23 cellular contexts compared by ENCODE assay signal in genomic region chr20:5913166-5913565, GRCh38. TPM values are rescaled to one million over a fixed set of nuclear protein-coding genes. Genes with fewer than 3 reads are reported as not detected.
"Had no signal": no experiment of that assay in that cellular context is flagged by ENCODE, and none has a peak within 500 bp of the region (broad histone marks: within the 10 kb centered on the region; RNA-seq: fewer than 3 reads in every experiment).

No MANE protein-coding gene starts in this region.

- ATAC-seq: activated naive CD4-positive, alpha-beta T cell treated with anti-CD3 and anti-CD28 coated beads, Interleukin-2, amount 50 U/mL, for 72 hours; activated T-cell treated with anti-CD3 and anti-CD28 coated beads, Interleukin-2, amount 50 U/mL, for 72 hours; left lung; lower lobe of right lung; naive thymus-derived CD8-positive, alpha-beta T cell; right cardiac atrium; stimulated activated naive CD8-positive, alpha-beta T cell treated with anti-CD3 and anti-CD28 coated beads, Interleukin-15, Interleukin-2, amounts not matched to agents 100 U/mL and 50 U/mL, for 24 hours had no signal

- H3K27ac Mint-ChIP-seq: activated naive CD4-positive, alpha-beta T cell treated with anti-CD3 and anti-CD28 coated beads, Interleukin-2, amount 50 U/mL, for 72 hours; activated T-cell treated with anti-CD3 and anti-CD28 coated beads, Interleukin-2, amount 50 U/mL, for 72 hours; dendritic cell treated with granulocyte-macrophage colony-stimulating factor and Interleukin-4, amounts not matched to agents 40 ng/mL and 50 ng/mL, for 4 days; naive thymus-derived CD8-positive, alpha-beta T cell had no signal

- DNase-seq: activated CD4-positive, alpha-beta T cell treated with anti-CD3 and anti-CD28 coated beads for 4 hours; activated CD4-positive, alpha-beta T cell treated with anti-CD3 and anti-CD28 coated beads, Interleukin-2, amount 50 U/mL, for 4 hours; activated naive CD4-positive, alpha-beta T cell; activated T-cell treated with anti-CD3 and anti-CD28 coated beads for 4 hours; activated T-cell treated with anti-CD3 and anti-CD28 coated beads, Interleukin-2, amount 50 U/mL, for 72 hours; effector CD4-positive, alpha-beta T cell; esophagus squamous epithelium; foreskin melanocyte; left lung; lower lobe of right lung; mesenchymal stem cell; naive thymus-derived CD8-positive, alpha-beta T cell; right cardiac atrium; spleen; stimulated activated naive CD8-positive, alpha-beta T cell treated with anti-CD3 and anti-CD28 coated beads, Interleukin-15, Interleukin-2, amounts not matched to agents 100 U/mL and 50 U/mL, for 24 hours; testis; transverse colon had no signal

- H3K9me3 Mint-ChIP-seq: activated naive CD4-positive, alpha-beta T cell treated with anti-CD3 and anti-CD28 coated beads, Interleukin-2, amount 50 U/mL, for 72 hours; activated T-cell treated with anti-CD3 and anti-CD28 coated beads, Interleukin-2, amount 50 U/mL, for 72 hours; central memory CD8-positive, alpha-beta T cell; dendritic cell treated with granulocyte-macrophage colony-stimulating factor and Interleukin-4, amounts not matched to agents 40 ng/mL and 50 ng/mL, for 4 days had no signal

- H3K4me3 Mint-ChIP-seq: activated T-cell treated with anti-CD3 and anti-CD28 coated beads, Interleukin-2, amount 50 U/mL, for 72 hours; central memory CD8-positive, alpha-beta T cell; dendritic cell treated with granulocyte-macrophage colony-stimulating factor and Interleukin-4, amounts not matched to agents 40 ng/mL and 50 ng/mL, for 4 days; naive thymus-derived CD8-positive, alpha-beta T cell had no signal

RNA-seq across cellular contexts. Expression of gene CHGB, which starts 1.9 kb away (rescaled TPM):
- total RNA-seq: activated T-cell treated with anti-CD3 and anti-CD28 coated beads, Interleukin-2, amount 50 U/mL, for 72 hours; bronchial epithelial cell; glomerular endothelial cell; left lung; naive thymus-derived CD8-positive, alpha-beta T cell; pulmonary artery endothelial cell had no signal
